In genomic region chr18:62249478-62250097, GRCh38 we compare ENCODE assay signal across 8 cellular contexts.
A peak's percentile ranks its signal among the peaks of the same experiment; 100 is the strongest.
DNase-seq lines count a peak whose midpoint lies in the region; ATAC-seq and TF ChIP-seq lines count a peak whose summit lies in the region.

No MANE protein-coding gene starts in this region.

- H3K9me2 ChIP-seq in Loucy (replicated peaks; ENCODE audit: low read depth, low read length): no peaks in the 10 kb centered on the region

- H3K27me3 ChIP-seq in Loucy (ENCODE audit: insufficient read depth, low read length, poor library complexity, severe bottlenecking) (no peaks in the 10 kb centered on the region), SJCRH30 (no peaks in the 10 kb centered on the region), parathyroid adenoma (ENCODE audit: control insufficient read depth, insufficient read depth, low read length) (no peaks in the 10 kb centered on the region), transverse colon (no peaks in the 10 kb centered on the region)

- no peak for TF ChIP-seq EP300 in transverse colon (IDR thresholded peaks at IDR 0.05; ENCODE audit: low read depth)

- TF ChIP-seq CTCF in Loucy (conservative IDR thresholded peaks at IDR 0.05; ENCODE audit: low read length): peak; percentile 66
- peak; percentile 78 for TF ChIP-seq CTCF in parathyroid adenoma (IDR thresholded peaks at IDR 0.05)
- peak; percentile 75 to 85 (median 84) for TF ChIP-seq CTCF in transverse colon (IDR thresholded peaks at IDR 0.05)

- TF ChIP-seq POLR2A in transverse colon (IDR thresholded peaks at IDR 0.05): no peak

- no peak overlapping the region for H3K4me2 ChIP-seq in Loucy (ENCODE audit: low read depth, low read length, poor library complexity, severe bottlenecking)
- no peak overlapping the region for H3K4me2 ChIP-seq in parathyroid adenoma (ENCODE audit: low read length)

- H3K36me3 ChIP-seq in Loucy (ENCODE audit: insufficient read depth, low read length): peaks cover 31% of the 10 kb centered on the region; the same call in 1 of the 2 replicates
- no peaks in the 10 kb centered on the region for H3K36me3 ChIP-seq in SJCRH30
- no peaks in the 10 kb centered on the region for H3K36me3 ChIP-seq in parathyroid adenoma (ENCODE audit: control insufficient read depth, insufficient read depth, low read length)
- peaks cover 0 to 23% (median 9%) of the 10 kb centered on the region in 4 donors for H3K36me3 ChIP-seq in transverse colon

- H3K79me2 ChIP-seq in Loucy (ENCODE audit: insufficient read depth, low read length) (no peaks in the 10 kb centered on the region), parathyroid adenoma (no peaks in the 10 kb centered on the region)

- intact Hi-C loops in transverse colon (cut with DNase I; ENCODE audit: low total_unique reads): loop anchor here (10.0 kb wide), 1 partner anchor 65 kb away; the partner anchor contains the start of genes PIGN and RELCH

- no peaks in the 10 kb centered on the region for H3F3A ChIP-seq in Loucy (ENCODE audit: low read depth)

- in situ Hi-C loops in transverse colon (cut with MboI; ENCODE audit: low pct_ligation_motif_present in 1 of 4, low pct_unique_long_range_greater_than_20kb in 1 of 4, low sequenced_read_pairs in 3 of 4): loop anchor here (5.0 to 10.0 kb wide), 2 partner anchors 62 to 65 kb away; partner anchors contain the start of genes PIGN (in 4 of the 4) and RELCH (in 4 of the 4)

- no peak overlapping the region for H3K4me3 ChIP-seq in Loucy (ENCODE audit: low read length, poor library complexity, severe bottlenecking)
- H3K4me3 ChIP-seq in SJCRH30: no peak overlapping the region
- H3K4me3 ChIP-seq in parathyroid adenoma (ENCODE audit: low read depth, low read length): no peak overlapping the region
- no peak overlapping the region for H3K4me3 ChIP-seq in transverse colon

- no peak overlapping the region for H3K27ac ChIP-seq in SJCRH30
- no peak overlapping the region for H3K27ac ChIP-seq in parathyroid adenoma
- no peak overlapping the region for H3K27ac ChIP-seq in transverse colon

- H2AFZ ChIP-seq in Loucy (ENCODE audit: low read length) (no peak overlapping the region), parathyroid adenoma (no peak overlapping the region)

- no peaks in the 10 kb centered on the region for H3K9me3 ChIP-seq in Loucy (ENCODE audit: insufficient read depth, low read depth, low read length)
- no peaks in the 10 kb centered on the region for H3K9me3 ChIP-seq in SJCRH30 (replicated peaks)
- H3K9me3 ChIP-seq in parathyroid adenoma (ENCODE audit: control insufficient read depth, low read length): no peaks in the 10 kb centered on the region
- H3K9me3 ChIP-seq in transverse colon: no peaks in the 10 kb centered on the region

- H4K20me1 ChIP-seq in Loucy (ENCODE audit: insufficient read depth, low read length, poor library complexity, severe bottlenecking): no peaks in the 10 kb centered on the region

- peak; percentile 82 for DNase-seq in Ammon's horn (ENCODE audit: low spot score)
- peak; percentile 46 to 71 for DNase-seq in SJCRH30
- DNase-seq in activated gamma-delta T cell treated with anti-CD3 and anti-CD28 coated beads, Interleukin-2, amount 50 U/mL, for 16 hours (ENCODE audit: low read depth): peak; percentile 57
- DNase-seq in globus pallidus (ENCODE audit: low spot score): peak; percentile 58
- DNase-seq in transverse colon: peak; percentile 80

- no peaks in the 10 kb centered on the region for H3K4me1 ChIP-seq in Loucy (ENCODE audit: insufficient read depth, low read length, poor library complexity, severe bottlenecking)
- no peaks in the 10 kb centered on the region for H3K4me1 ChIP-seq in SJCRH30
- no peaks in the 10 kb centered on the region for H3K4me1 ChIP-seq in parathyroid adenoma
- no peaks in the 10 kb centered on the region for H3K4me1 ChIP-seq in transverse colon

- WGBS in transverse colon (ENCODE audit: low coverage in 1 of 2), 2 donors: 63 to 76% methylated on average over 3 of the region's 3 CpGs

- ATAC-seq in GM19372 (IDR thresholded peaks at IDR 0.05; ENCODE audit: low read depth, unreplicated experiment): peak; percentile 70

- H3K9ac ChIP-seq in Loucy (ENCODE audit: low read depth, low read length, poor library complexity, severe bottlenecking) (no peak overlapping the region), parathyroid adenoma (no peak overlapping the region)
